In the genomic region with DNA sequence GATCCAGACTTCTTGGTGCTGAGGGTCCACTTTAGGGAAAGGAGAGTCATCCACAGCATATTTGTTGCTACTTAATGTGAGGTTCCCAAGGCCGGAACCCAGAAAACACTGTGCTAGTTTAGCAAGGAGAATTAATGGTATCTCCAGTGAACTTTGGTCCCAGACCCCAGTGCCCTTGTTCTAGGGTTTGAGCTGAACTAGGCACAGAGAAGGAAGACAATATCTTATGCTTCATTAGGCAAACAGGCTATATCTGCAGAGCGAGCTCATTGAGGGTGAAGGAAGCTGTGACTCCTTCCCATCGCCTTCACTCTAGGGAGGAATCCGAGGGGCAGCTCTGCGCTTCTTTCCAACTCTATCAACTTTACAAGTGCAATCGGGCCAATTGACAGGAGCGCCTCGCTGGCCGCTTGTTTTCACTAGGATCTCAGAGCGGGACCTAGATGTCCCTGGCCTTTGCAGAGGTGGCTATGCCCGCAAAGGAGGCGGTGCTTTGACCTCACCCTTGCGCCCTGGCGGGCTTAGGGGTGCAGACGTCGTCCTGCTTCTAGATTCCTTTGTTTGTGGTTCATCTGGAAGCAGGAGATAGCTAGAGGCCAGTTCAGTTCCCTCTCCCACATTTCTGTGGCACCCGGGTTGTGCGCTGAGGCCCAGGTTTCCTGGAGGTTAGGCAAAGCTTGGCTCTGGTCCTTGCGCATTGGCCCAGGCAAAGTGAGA, we compare ENCODE assay signal across 8 cellular contexts. TPM values are rescaled to one million over a fixed set of nuclear protein-coding genes. Genes with fewer than 3 reads are reported as not detected.
DNase-seq lines count a peak whose midpoint lies in the region; ATAC-seq and TF ChIP-seq lines count a peak whose summit lies in the region.

No MANE protein-coding gene starts in this region.

- TF ChIP-seq CTCF in hepatocyte (IDR thresholded peaks at IDR 0.05; ENCODE audit: poor library complexity), result no peak
- no peak for TF ChIP-seq CTCF in omental fat pad (IDR thresholded peaks at IDR 0.05)

- 7% methylated on average over 19 of the region's 19 CpGs for WGBS in hepatocyte (ENCODE audit: low lambda C conversion rate, missing lambda C conversion rate)

- DNase-seq in T-helper 1 cell (no peak), hepatocyte (ENCODE audit: low spot score) (peak; percentile 13), GM03348 (ENCODE audit: low spot score) (no peak), omental fat pad (ENCODE audit: low spot score) (no peak)
- DNase-seq in activated CD8-positive, alpha-beta T cell treated with anti-CD3 and anti-CD28 coated beads, Interleukin-2, amount 10 ng/mL, durations not matched to agents 7 days and 5 days, result no peak
- no peak for DNase-seq in effector CD8-positive, alpha-beta T cell (lab: John Stamatoyannopoulos, UW)

- H4K20me1 ChIP-seq in hepatocyte (ENCODE audit: insufficient read depth, poor library complexity, severe bottlenecking), result no peaks in the 10 kb centered on the region

- CTCF ChIA-PET in activated CD8-positive, alpha-beta T cell treated with anti-CD3 and anti-CD28 coated beads, Interleukin-2, amount 10 ng/mL, durations not matched to agents 7 days and 5 days (lab: Charles Lee), result interaction anchor here (0.8 to 1.7 kb wide), 4 partner anchors 9 to 185 kb away, joined by 3 to 7 read pairs (median 4); no protein-coding TSS in a partner anchor

- H3K4me1 ChIP-seq in hepatocyte (ENCODE audit: insufficient read depth) (peaks cover 14% of the 10 kb centered on the region), skeletal muscle satellite cell (ENCODE audit: control insufficient read depth, insufficient read depth, low read length) (peaks cover 9% of the 10 kb centered on the region)

- H3K4me3 ChIP-seq in hepatocyte (peak overlapping the region; percentile 87), skeletal muscle satellite cell (ENCODE audit: low read length) (peak overlapping the region; percentile 90)

- H3K27me3 ChIP-seq in hepatocyte (no peaks in the 10 kb centered on the region), skeletal muscle satellite cell (ENCODE audit: control insufficient read depth, insufficient read depth, low read length) (peaks cover 14% of the 10 kb centered on the region)

- no peak overlapping the region for H3K27ac ChIP-seq in hepatocyte

- H3K27me3 Mint-ChIP-seq in T-helper 1 cell treated with Interleukin-12 subunit alpha and Interleukin-12 subunit beta and Interleukin-4 antibody, amounts not matched to agents 30 μg/mL and 1 μg/mL, for 36 hours (ENCODE audit: low read depth), result peaks cover 53% of the 10 kb centered on the region
- H3K27me3 Mint-ChIP-seq in activated CD8-positive, alpha-beta T cell treated with anti-CD3 and anti-CD28 coated beads, Interleukin-2, amount 10 ng/mL, durations not matched to agents 7 days and 5 days (ENCODE audit: low read depth), result peaks cover 23% of the 10 kb centered on the region

- peaks cover 5% of the 10 kb centered on the region for H3K36me3 Mint-ChIP-seq in T-helper 1 cell treated with Interleukin-12 subunit alpha and Interleukin-12 subunit beta and Interleukin-4 antibody, amounts not matched to agents 30 μg/mL and 1 μg/mL, for 36 hours (ENCODE audit: low read depth)
- H3K36me3 Mint-ChIP-seq in activated CD8-positive, alpha-beta T cell treated with anti-CD3 and anti-CD28 coated beads, Interleukin-2, amount 10 ng/mL, durations not matched to agents 7 days and 5 days (ENCODE audit: low read depth), result no peaks in the 10 kb centered on the region

- H3K79me2 ChIP-seq in hepatocyte, result peaks cover 31% of the 10 kb centered on the region

- POLR2A ChIA-PET in activated CD8-positive, alpha-beta T cell treated with anti-CD3 and anti-CD28 coated beads, Interleukin-2, amount 10 ng/mL, durations not matched to agents 7 days and 5 days (lab: Charles Lee), result interaction anchor here (0.5 to 0.8 kb wide), 3 partner anchors 10 to 442 kb away, joined by 3 read pairs; partner anchors contain the start of gene TRIM59

- H3K36me3 ChIP-seq in hepatocyte (replicated peaks; ENCODE audit: insufficient read depth, low read depth) (no peaks in the 10 kb centered on the region), skeletal muscle satellite cell (ENCODE audit: insufficient read depth, low read length) (no peaks in the 10 kb centered on the region)

- peak overlapping the region; percentile 86 for H3K4me3 Mint-ChIP-seq in T-helper 1 cell treated with Interleukin-12 subunit alpha and Interleukin-12 subunit beta and Interleukin-4 antibody, amounts not matched to agents 30 μg/mL and 1 μg/mL, for 36 hours
- peak overlapping the region; percentile 96 for H3K4me3 Mint-ChIP-seq in activated CD8-positive, alpha-beta T cell treated with anti-CD3 and anti-CD28 coated beads, Interleukin-2, amount 10 ng/mL, durations not matched to agents 7 days and 5 days

- H2AFZ ChIP-seq in hepatocyte, result peak overlapping the region; percentile 91

- no peaks in the 10 kb centered on the region for H3K9me3 ChIP-seq in hepatocyte (ENCODE audit: low read depth)
- no peaks in the 10 kb centered on the region for H3K9me3 ChIP-seq in skeletal muscle satellite cell (replicated peaks; ENCODE audit: low read length)

- H3K4me2 ChIP-seq in hepatocyte (peak overlapping the region; percentile 98), skeletal muscle satellite cell (ENCODE audit: low read length) (peak overlapping the region; percentile 98)

- H3K9me2 ChIP-seq in hepatocyte (replicated peaks; ENCODE audit: insufficient read depth), result no peaks in the 10 kb centered on the region

- peaks cover 24% of the 10 kb centered on the region for H3K4me1 Mint-ChIP-seq in T-helper 1 cell treated with Interleukin-12 subunit alpha and Interleukin-12 subunit beta and Interleukin-4 antibody, amounts not matched to agents 30 μg/mL and 1 μg/mL, for 36 hours (ENCODE audit: low read depth)
- peaks cover 31% of the 10 kb centered on the region for H3K4me1 Mint-ChIP-seq in activated CD8-positive, alpha-beta T cell treated with anti-CD3 and anti-CD28 coated beads, Interleukin-2, amount 10 ng/mL, durations not matched to agents 7 days and 5 days (ENCODE audit: low read depth)

- ATAC-seq in activated CD8-positive, alpha-beta T cell treated with anti-CD3 and anti-CD28 coated beads, Interleukin-2, amount 10 ng/mL, durations not matched to agents 7 days and 5 days, result no peak
- ATAC-seq in omental fat pad (ENCODE audit: low FRiP score), result no peak

- no peaks in the 10 kb centered on the region for H3K9me3 Mint-ChIP-seq in T-helper 1 cell treated with Interleukin-12 subunit alpha and Interleukin-12 subunit beta and Interleukin-4 antibody, amounts not matched to agents 30 μg/mL and 1 μg/mL, for 36 hours
- no peaks in the 10 kb centered on the region for H3K9me3 Mint-ChIP-seq in activated CD8-positive, alpha-beta T cell treated with anti-CD3 and anti-CD28 coated beads, Interleukin-2, amount 10 ng/mL, durations not matched to agents 7 days and 5 days (ENCODE audit: insufficient read depth)

- no peak overlapping the region for H3K9ac ChIP-seq in skeletal muscle satellite cell (ENCODE audit: low read depth, low read length)

- peak overlapping the region; percentile 69 for H3K27ac Mint-ChIP-seq in T-helper 1 cell treated with Interleukin-12 subunit alpha and Interleukin-12 subunit beta and Interleukin-4 antibody, amounts not matched to agents 30 μg/mL and 1 μg/mL, for 36 hours
- H3K27ac Mint-ChIP-seq in activated CD8-positive, alpha-beta T cell treated with anti-CD3 and anti-CD28 coated beads, Interleukin-2, amount 10 ng/mL, durations not matched to agents 7 days and 5 days, result peak overlapping the region; percentile 76

RNA-seq across cellular contexts. Expression of gene PPM1L, which starts 1.0 kb away (rescaled TPM):
- total RNA-seq in activated CD8-positive, alpha-beta T cell treated with anti-CD3 and anti-CD28 coated beads, Interleukin-2, amount 10 ng/mL, durations not matched to agents 7 days and 5 days, result 1 to 10 TPM; 3.8 to 3.9 TPM
- 13.1 and 13.6 TPM in 2 replicates for total RNA-seq in hepatocyte
- 4.0 and 5.1 TPM in 2 replicates for polyA plus RNA-seq in hepatocyte
- total RNA-seq in skeletal muscle satellite cell (2012; rRNA removed), result 1.5 and 2.2 TPM in 2 replicates
- 10 to 100 TPM; 13.5 to 30.4 (median 18.0) TPM for total RNA-seq in omental fat pad
